Comparison of ENCODE assay signal across 2 cellular contexts in the genomic region with DNA sequence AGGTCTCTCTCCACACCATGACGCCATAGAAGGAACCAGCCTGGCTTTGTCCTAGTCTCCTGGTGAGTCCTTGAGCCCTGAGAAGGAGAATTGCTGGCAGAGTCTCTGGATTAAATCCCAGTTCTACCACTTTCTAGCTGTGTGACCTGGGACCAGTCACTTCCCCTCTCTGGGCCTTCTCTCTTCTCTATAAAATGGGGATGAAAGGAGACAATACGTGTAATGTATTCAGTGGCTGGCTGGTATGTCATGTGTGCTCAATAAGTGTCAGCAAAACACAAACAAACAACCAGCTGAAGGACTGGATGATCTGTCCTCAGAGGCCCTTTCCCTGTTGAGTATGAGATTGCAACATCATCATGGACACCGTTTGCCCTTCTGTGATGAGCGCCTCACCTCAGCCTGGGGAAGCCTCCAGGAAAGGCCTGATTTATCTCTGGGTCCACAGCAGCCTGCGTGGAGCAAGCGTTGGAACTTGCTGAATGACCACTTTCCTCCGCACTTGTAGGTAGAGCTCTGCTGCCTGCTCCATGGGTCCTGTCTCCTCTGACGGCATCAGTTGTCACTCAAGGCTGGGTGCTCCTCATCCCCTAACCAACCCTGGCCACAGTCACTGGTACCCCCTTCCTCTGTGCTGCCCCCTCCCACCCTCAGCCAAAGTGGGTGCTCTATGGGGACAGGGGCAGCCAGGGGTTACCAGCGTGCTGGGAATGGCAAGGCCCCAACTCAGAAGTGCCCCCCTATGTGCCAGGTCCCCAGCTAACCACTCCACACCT.
TF ChIP-seq lines count a peak whose summit lies in the region.

No MANE protein-coding gene starts in this region.

TF ChIP-seq in SK-N-SH, 30 proteins besides CTCF, POLR2A, EP300 and RAD21 (continued from another document):
- TF ChIP-seq, protein P1, sequence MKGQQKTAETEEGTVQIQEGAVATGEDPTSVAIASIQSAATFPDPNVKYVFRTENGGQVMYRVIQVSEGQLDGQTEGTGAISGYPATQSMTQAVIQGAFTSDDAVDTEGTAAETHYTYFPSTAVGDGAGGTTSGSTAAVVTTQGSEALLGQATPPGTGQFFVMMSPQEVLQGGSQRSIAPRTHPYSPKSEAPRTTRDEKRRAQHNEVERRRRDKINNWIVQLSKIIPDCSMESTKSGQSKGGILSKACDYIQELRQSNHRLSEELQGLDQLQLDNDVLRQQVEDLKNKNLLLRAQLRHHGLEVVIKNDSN (IDR thresholded peaks at IDR 0.05; ENCODE audit: borderline replicate concordance, low read depth), result no peak
- TF ChIP-seq, protein P2, sequence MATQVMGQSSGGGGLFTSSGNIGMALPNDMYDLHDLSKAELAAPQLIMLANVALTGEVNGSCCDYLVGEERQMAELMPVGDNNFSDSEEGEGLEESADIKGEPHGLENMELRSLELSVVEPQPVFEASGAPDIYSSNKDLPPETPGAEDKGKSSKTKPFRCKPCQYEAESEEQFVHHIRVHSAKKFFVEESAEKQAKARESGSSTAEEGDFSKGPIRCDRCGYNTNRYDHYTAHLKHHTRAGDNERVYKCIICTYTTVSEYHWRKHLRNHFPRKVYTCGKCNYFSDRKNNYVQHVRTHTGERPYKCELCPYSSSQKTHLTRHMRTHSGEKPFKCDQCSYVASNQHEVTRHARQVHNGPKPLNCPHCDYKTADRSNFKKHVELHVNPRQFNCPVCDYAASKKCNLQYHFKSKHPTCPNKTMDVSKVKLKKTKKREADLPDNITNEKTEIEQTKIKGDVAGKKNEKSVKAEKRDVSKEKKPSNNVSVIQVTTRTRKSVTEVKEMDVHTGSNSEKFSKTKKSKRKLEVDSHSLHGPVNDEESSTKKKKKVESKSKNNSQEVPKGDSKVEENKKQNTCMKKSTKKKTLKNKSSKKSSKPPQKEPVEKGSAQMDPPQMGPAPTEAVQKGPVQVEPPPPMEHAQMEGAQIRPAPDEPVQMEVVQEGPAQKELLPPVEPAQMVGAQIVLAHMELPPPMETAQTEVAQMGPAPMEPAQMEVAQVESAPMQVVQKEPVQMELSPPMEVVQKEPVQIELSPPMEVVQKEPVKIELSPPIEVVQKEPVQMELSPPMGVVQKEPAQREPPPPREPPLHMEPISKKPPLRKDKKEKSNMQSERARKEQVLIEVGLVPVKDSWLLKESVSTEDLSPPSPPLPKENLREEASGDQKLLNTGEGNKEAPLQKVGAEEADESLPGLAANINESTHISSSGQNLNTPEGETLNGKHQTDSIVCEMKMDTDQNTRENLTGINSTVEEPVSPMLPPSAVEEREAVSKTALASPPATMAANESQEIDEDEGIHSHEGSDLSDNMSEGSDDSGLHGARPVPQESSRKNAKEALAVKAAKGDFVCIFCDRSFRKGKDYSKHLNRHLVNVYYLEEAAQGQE (IDR thresholded peaks at IDR 0.05; ENCODE audit: low read depth, low read length), result no peak
- TF ChIP-seq, protein P3, sequence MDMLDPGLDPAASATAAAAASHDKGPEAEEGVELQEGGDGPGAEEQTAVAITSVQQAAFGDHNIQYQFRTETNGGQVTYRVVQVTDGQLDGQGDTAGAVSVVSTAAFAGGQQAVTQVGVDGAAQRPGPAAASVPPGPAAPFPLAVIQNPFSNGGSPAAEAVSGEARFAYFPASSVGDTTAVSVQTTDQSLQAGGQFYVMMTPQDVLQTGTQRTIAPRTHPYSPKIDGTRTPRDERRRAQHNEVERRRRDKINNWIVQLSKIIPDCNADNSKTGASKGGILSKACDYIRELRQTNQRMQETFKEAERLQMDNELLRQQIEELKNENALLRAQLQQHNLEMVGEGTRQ (IDR thresholded peaks at IDR 0.05; ENCODE audit: borderline replicate concordance, low read depth, low read length), result no peak
- TF ChIP-seq RCOR1 (IDR thresholded peaks at IDR 0.05; ENCODE audit: low read length) (no peak), GABPA (IDR thresholded peaks at IDR 0.05; ENCODE audit: low read depth) (no peak), NRF1 (IDR thresholded peaks at IDR 0.05; ENCODE audit: low read depth, low read length) (no peak), SMC3 (IDR thresholded peaks at IDR 0.05; ENCODE audit: low read depth, low read length) (no peak), MEF2A (IDR thresholded peaks at IDR 0.05; ENCODE audit: borderline replicate concordance, low read depth) (no peak), ELF1 (IDR thresholded peaks at IDR 0.05) (no peak), TAF1 (IDR thresholded peaks at IDR 0.05; ENCODE audit: borderline replicate concordance, low read depth, low read length) (no peak), FOXM1 (IDR thresholded peaks at IDR 0.05; ENCODE audit: low read depth) (no peak), NFIC (IDR thresholded peaks at IDR 0.05; ENCODE audit: borderline replicate concordance) (no peak), JUND (IDR thresholded peaks at IDR 0.05) (no peak)
- TF ChIP-seq, protein P4, sequence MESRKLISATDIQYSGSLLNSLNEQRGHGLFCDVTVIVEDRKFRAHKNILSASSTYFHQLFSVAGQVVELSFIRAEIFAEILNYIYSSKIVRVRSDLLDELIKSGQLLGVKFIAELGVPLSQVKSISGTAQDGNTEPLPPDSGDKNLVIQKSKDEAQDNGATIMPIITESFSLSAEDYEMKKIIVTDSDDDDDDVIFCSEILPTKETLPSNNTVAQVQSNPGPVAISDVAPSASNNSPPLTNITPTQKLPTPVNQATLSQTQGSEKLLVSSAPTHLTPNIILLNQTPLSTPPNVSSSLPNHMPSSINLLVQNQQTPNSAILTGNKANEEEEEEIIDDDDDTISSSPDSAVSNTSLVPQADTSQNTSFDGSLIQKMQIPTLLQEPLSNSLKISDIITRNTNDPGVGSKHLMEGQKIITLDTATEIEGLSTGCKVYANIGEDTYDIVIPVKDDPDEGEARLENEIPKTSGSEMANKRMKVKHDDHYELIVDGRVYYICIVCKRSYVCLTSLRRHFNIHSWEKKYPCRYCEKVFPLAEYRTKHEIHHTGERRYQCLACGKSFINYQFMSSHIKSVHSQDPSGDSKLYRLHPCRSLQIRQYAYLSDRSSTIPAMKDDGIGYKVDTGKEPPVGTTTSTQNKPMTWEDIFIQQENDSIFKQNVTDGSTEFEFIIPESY (IDR thresholded peaks at IDR 0.05; ENCODE audit: borderline replicate concordance, low read depth), result no peak
- TF ChIP-seq, protein P5, sequence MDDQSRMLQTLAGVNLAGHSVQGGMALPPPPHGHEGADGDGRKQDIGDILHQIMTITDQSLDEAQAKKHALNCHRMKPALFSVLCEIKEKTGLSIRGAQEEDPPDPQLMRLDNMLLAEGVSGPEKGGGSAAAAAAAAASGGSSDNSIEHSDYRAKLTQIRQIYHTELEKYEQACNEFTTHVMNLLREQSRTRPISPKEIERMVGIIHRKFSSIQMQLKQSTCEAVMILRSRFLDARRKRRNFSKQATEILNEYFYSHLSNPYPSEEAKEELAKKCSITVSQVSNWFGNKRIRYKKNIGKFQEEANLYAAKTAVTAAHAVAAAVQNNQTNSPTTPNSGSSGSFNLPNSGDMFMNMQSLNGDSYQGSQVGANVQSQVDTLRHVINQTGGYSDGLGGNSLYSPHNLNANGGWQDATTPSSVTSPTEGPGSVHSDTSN (IDR thresholded peaks at IDR 0.05), result no peak

TF ChIP-seq in SK-N-SH treated with all-trans-retinoic acid at 6 μM for 48 hours, 23 proteins besides CTCF, POLR2A, EP300 and RAD21 (continued from another document):
- TF ChIP-seq TOX (CRISPR knock-in tag; IDR thresholded peaks at IDR 0.05; ENCODE audit: borderline replicate concordance), result no peak
